ENCODE assay signal across 29 cellular contexts in the genomic region with DNA sequence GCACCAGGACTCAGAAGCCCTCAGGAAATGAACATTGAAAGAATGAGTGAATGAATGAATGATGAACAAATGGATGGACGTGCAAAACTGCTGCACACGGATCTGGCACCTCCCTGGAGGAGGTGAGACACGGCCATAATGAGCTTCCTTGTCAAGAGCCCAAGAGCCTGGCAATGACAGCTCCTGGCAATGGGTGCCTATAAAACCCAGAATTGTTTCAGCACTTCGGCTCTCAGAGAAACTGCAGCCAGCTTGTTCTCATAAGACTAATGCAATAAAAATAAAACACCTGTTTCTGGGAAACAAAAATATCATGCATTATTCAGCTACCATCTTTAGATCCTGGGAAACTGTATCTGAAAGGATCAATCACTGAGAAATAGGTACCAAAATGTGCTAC.
"Had no signal": no experiment of that assay in that cellular context is flagged by ENCODE, and none has a peak within 500 bp of the region (broad histone marks: within the 10 kb centered on the region; RNA-seq: fewer than 3 reads in every experiment).

No MANE protein-coding gene starts in this region.

- H3K4me1 Mint-ChIP-seq: nephron had no signal

- H2AFZ ChIP-seq: hepatocyte had no signal

- H3K9me3 Mint-ChIP-seq: activated CD8-positive, alpha-beta T cell treated with anti-CD3 and anti-CD28 coated beads for 36 hours; activated naive CD8-positive, alpha-beta T cell treated with anti-CD3 and anti-CD28 coated beads for 36 hours; activated T-helper 1 cell treated with anti-CD3 and anti-CD28 coated beads, Interleukin-12 subunit alpha, Interleukin-12 subunit beta, Interleukin-2, Interleukin-4 antibody, amounts not matched to agents 30 ng/mL and 10 ng/mL and 1 ng/mL, durations not matched to agents 14 hours and 24 hours and 36 hours had no signal

- H3K4me3 Mint-ChIP-seq: activated CD8-positive, alpha-beta T cell treated with anti-CD3 and anti-CD28 coated beads for 36 hours; activated naive CD4-positive, alpha-beta T cell treated with anti-CD3 and anti-CD28 coated beads for 36 hours; activated naive CD8-positive, alpha-beta T cell treated with anti-CD3 and anti-CD28 coated beads for 36 hours; activated T-helper 1 cell treated with anti-CD3 and anti-CD28 coated beads, Interleukin-12 subunit alpha, Interleukin-12 subunit beta, Interleukin-2, Interleukin-4 antibody, amounts not matched to agents 30 ng/mL and 10 ng/mL and 1 ng/mL, durations not matched to agents 14 hours and 24 hours and 36 hours; nephron had no signal

- H3K79me2 ChIP-seq: hepatocyte had no signal

- H3K27me3 Mint-ChIP-seq: activated CD8-positive, alpha-beta T cell treated with anti-CD3 and anti-CD28 coated beads for 36 hours; activated naive CD8-positive, alpha-beta T cell treated with anti-CD3 and anti-CD28 coated beads for 36 hours had no signal

- H3K36me3 Mint-ChIP-seq: activated naive CD8-positive, alpha-beta T cell treated with anti-CD3 and anti-CD28 coated beads for 36 hours had no signal

- ATAC-seq: body of pancreas, gastroesophageal sphincter had no signal

- H3K36me3 ChIP-seq: adrenal gland, colonic mucosa, gastroesophageal sphincter, left ventricle myocardium inferior, neutrophil, ovary, right lobe of liver, stomach, suprapubic skin, tibial artery, upper lobe of right lung had no signal

- H3K4me2 ChIP-seq: hepatocyte had no signal

- H3K4me1 ChIP-seq: adrenal gland, body of pancreas, colonic mucosa, gastroesophageal sphincter, left ventricle myocardium inferior, right lobe of liver, stomach, suprapubic skin, tibial artery, upper lobe of right lung had no signal

- H3K27ac Mint-ChIP-seq: nephron, progenitor cell of endocrine pancreas had no signal

- H3K9me3 ChIP-seq: adrenal gland, body of pancreas, colonic mucosa, neutrophil, ovary, right lobe of liver, suprapubic skin, upper lobe of right lung had no signal

- DNase-seq: activated CD4-positive, alpha-beta T cell treated with anti-CD3 and anti-CD28 coated beads, Interleukin-2, amount 50 U/mL, for 1 hour; activated CD4-positive, CD25-positive, alpha-beta regulatory T cell treated with anti-CD3 and anti-CD28 coated beads, Interleukin-2, amount 50 U/mL, for 72 hours; activated CD8-positive, alpha-beta T cell treated with anti-CD3 and anti-CD28 coated beads for 36 hours; activated effector memory CD4-positive, alpha-beta T cell treated with anti-CD3 and anti-CD28 coated beads, Interleukin-2, amount 50 U/mL, for 16 hours; activated naive CD4-positive, alpha-beta T cell treated with anti-CD3 and anti-CD28 coated beads for 36 hours; activated naive CD8-positive, alpha-beta T cell treated with anti-CD3 and anti-CD28 coated beads for 36 hours; activated T-cell treated with anti-CD3 and anti-CD28 coated beads, Interleukin-2, amount 50 U/mL, for 1 hour; aorta; body of pancreas; colonic mucosa; effector CD8-positive, alpha-beta T cell; erythroblast; islet precursor cell; left ventricle myocardium inferior; ovary; right lobe of liver; stimulated activated CD4-positive, alpha-beta T cell treated with anti-CD3 and anti-CD28 coated beads, Interleukin-2, amount 100 ng/mL, for 48 hours; stomach; T-helper 2 cell; tibial artery had no signal

- H3K27me3 ChIP-seq: adrenal gland, body of pancreas, colonic mucosa, neutrophil, ovary, right lobe of liver, upper lobe of right lung had no signal

- H3K4me3 ChIP-seq: adrenal gland, body of pancreas, colonic mucosa, gastroesophageal sphincter, hepatocyte, left ventricle myocardium inferior, ovary, right lobe of liver, stomach, suprapubic skin, tibial artery, upper lobe of right lung had no signal
